Comparison of ENCODE assay signal across 18 cellular contexts in genomic region chr17:80885922-80886582, GRCh38.
DNase-seq lines count a peak whose midpoint lies in the region; ATAC-seq and TF ChIP-seq lines count a peak whose summit lies in the region.
"Had no signal": no experiment of that assay in that cellular context is flagged by ENCODE, and none has a peak within 500 bp of the region (broad histone marks: within the 10 kb centered on the region; RNA-seq: fewer than 3 reads in every experiment).

No MANE protein-coding gene starts in this region.

- no peak overlapping the region for H3K4me3 Mint-ChIP-seq in stimulated activated naive CD8-positive, alpha-beta T cell treated with anti-CD3 and anti-CD28 coated beads, Interleukin-15, amount 100 ng/mL, for 72 hours

- no peaks in the 10 kb centered on the region for H3K9me3 Mint-ChIP-seq in stimulated activated naive CD8-positive, alpha-beta T cell treated with anti-CD3 and anti-CD28 coated beads, Interleukin-15, amount 100 ng/mL, for 72 hours

- ATAC-seq in left cardiac atrium = no peak
- ATAC-seq in lower lobe of right lung = no peak
- no peak for ATAC-seq in stimulated activated naive CD8-positive, alpha-beta T cell treated with anti-CD3 and anti-CD28 coated beads, Interleukin-15, amount 100 ng/mL, for 72 hours
- ATAC-seq: esophagus mucosa, gastroesophageal sphincter had no signal

- CTCF ChIA-PET in RWPE1 (lab: Yijun Ruan, JAX) = no interaction called here

- intact Hi-C loops in left cardiac atrium (cut with DNase I) = no loop called here
- intact Hi-C loops in cardiac septum (cut with DNase I) = no loop called here
- intact Hi-C loops in lower lobe of right lung (cut with DNase I) = no loop called here

- peaks cover 54% of the 10 kb centered on the region for H3K4me1 Mint-ChIP-seq in stimulated activated naive CD8-positive, alpha-beta T cell treated with anti-CD3 and anti-CD28 coated beads, Interleukin-15, amount 100 ng/mL, for 72 hours

- POLR2A ChIA-PET in RWPE1 (lab: Yijun Ruan, JAX; ENCODE audit: low non-redundant PET) = no interaction called here

- H3K27me3 Mint-ChIP-seq in stimulated activated naive CD8-positive, alpha-beta T cell treated with anti-CD3 and anti-CD28 coated beads, Interleukin-15, amount 100 ng/mL, for 72 hours = no peaks in the 10 kb centered on the region

- DNase-seq in left cardiac atrium (peak; percentile 12), cardiac septum (ENCODE audit: low spot score) (no peak), RWPE1 (ENCODE audit: low spot score) (no peak), lower lobe of right lung (peak; percentile 20), T-helper 9 cell (no peak), NCI-H2029 treated with DMSO at 0.1 percent for 48 hours (lab: John Stamatoyannopoulos, UW) (no peak)
- no peak for DNase-seq in stimulated activated naive CD8-positive, alpha-beta T cell treated with anti-CD3 and anti-CD28 coated beads, Interleukin-15, amount 100 ng/mL, for 72 hours
- DNase-seq: activated CD4-positive, alpha-beta T cell treated with anti-CD3 and anti-CD28 coated beads, Interleukin-2, amount 50 U/mL, for 48 hours; activated T-cell treated with anti-CD3 and anti-CD28 coated beads, Interleukin-2, amount 50 U/mL, for 48 hours; adrenal gland; Caco-2; MV-4-11; NCI-H446 treated with DMSO at 0.1 percent for 48 hours had no signal

- no peaks in the 10 kb centered on the region for H3K27me3 ChIP-seq in lower lobe of right lung (ENCODE audit: low read depth)
- H3K27me3 ChIP-seq: adrenal gland, cardiac muscle cell, gastroesophageal sphincter, neutrophil had no signal

- TF ChIP-seq CTCF in RWPE1 (conservative IDR thresholded peaks at IDR 0.05; ENCODE audit: low read depth) = no peak
- no peak for TF ChIP-seq CTCF in lower lobe of right lung (IDR thresholded peaks at IDR 0.05)

- peak overlapping the region; percentile 17; the same call in 1 of the 2 replicates for H3K27ac ChIP-seq in RWPE1
- no peak overlapping the region for H3K27ac ChIP-seq in lower lobe of right lung
- H3K27ac ChIP-seq: adrenal gland, cardiac muscle cell, gastroesophageal sphincter, neutrophil, thoracic aorta had no signal

- H3K4me3 ChIP-seq in lower lobe of right lung = no peak overlapping the region
- H3K4me3 ChIP-seq: adrenal gland, cardiac muscle cell, gastroesophageal sphincter, thoracic aorta had no signal

- peaks cover 72% of the 10 kb centered on the region for H3K36me3 ChIP-seq in lower lobe of right lung

- no peaks in the 10 kb centered on the region for H3K4me1 ChIP-seq in lower lobe of right lung
- H3K4me1 ChIP-seq: Caco-2 had no signal

- no peaks in the 10 kb centered on the region for H3K9me3 ChIP-seq in lower lobe of right lung
- H3K9me3 ChIP-seq: adrenal gland, Caco-2, gastroesophageal sphincter, neutrophil, thoracic aorta had no signal

- H3K27ac Mint-ChIP-seq in stimulated activated naive CD8-positive, alpha-beta T cell treated with anti-CD3 and anti-CD28 coated beads, Interleukin-15, amount 100 ng/mL, for 72 hours = peak overlapping the region in 1 of 2 donors; percentile 49

Comparison
In these comparisons a context has a peak if more than half of its experiments do, and no peak if none do; other contexts are left out.
1. DNase-seq: peak in left cardiac atrium (single experiment) and lower lobe of right lung (single experiment); none in cardiac septum (single experiment), RWPE1 (single experiment), T-helper 9 cell (single experiment), NCI-H2029 treated with DMSO at 0.1 percent for 48 hours (single experiment) and stimulated activated naive CD8-positive, alpha-beta T cell treated with anti-CD3 and anti-CD28 coated beads, Interleukin-15, amount 100 ng/mL, for 72 hours (0 of 2).